In the genomic region with DNA sequence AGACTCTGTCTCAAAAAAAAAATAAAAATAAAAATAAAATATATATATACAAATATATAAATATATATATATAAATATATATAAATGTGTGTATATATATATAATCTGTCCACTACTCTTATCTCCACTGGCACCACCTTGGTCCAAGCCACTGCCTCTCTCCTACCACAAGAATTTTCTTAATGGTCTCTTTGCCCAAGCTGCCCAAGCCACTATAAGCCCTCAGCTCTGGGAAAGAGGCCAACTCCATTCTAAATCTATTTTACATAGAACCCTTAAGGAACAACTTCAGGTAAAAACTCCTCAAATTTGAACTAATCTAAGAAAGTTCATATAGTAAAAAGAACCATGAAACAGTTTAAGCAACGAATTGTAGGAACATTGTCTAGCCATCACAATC, we compare ENCODE assay signal across 38 cellular contexts. TPM values are rescaled to one million over a fixed set of nuclear protein-coding genes. Genes with fewer than 3 reads are reported as not detected.
"Had no signal": no experiment of that assay in that cellular context is flagged by ENCODE, and none has a peak within 500 bp of the region (broad histone marks: within the 10 kb centered on the region; RNA-seq: fewer than 3 reads in every experiment).

No MANE protein-coding gene starts in this region.

- H3K27me3 ChIP-seq: body of pancreas, breast epithelium, Peyer's patch had no signal

- DNase-seq: activated B cell treated with CpG ODN at 0.5 μM for 24 hours; activated CD4-positive, alpha-beta memory T cell treated with anti-CD3 and anti-CD28 coated beads for 36 hours; activated CD4-positive, alpha-beta T cell treated with anti-CD3 and anti-CD28 coated beads for 4 hours; activated CD4-positive, alpha-beta T cell treated with anti-CD3 and anti-CD28 coated beads, Interleukin-2, amount 50 U/mL, for 1 hour; activated CD4-positive, CD25-positive, alpha-beta regulatory T cell treated with anti-CD3 and anti-CD28 coated beads, Interleukin-2, amount 50 U/mL, for 72 hours; activated CD8-positive, alpha-beta memory T cell treated with anti-CD3 and anti-CD28 coated beads, Interleukin-2, amount 50 U/mL, for 4 hours; activated gamma-delta T cell treated with Interleukin-2 at 50 U/mL for 16 hours; activated naive CD4-positive, alpha-beta T cell treated with anti-CD3 and anti-CD28 coated beads for 36 hours; activated naive CD8-positive, alpha-beta T cell treated with anti-CD3 and anti-CD28 coated beads, Interleukin-2, amount 50 U/mL, for 24 hours; activated T-cell treated with anti-CD3 and anti-CD28 coated beads for 4 hours; activated T-cell treated with anti-CD3 and anti-CD28 coated beads, Interleukin-2, amount 50 U/mL, for 4 hours; amniotic stem cell; aorta; body of pancreas; Kasumi-1; KG1; NCI-H1092 treated with DMSO at 0.1 percent for 48 hours; NCI-H1417; NCI-H146; NCI-H187; NCI-H2029 treated with DMSO at 0.1 percent for 48 hours; NCI-H2107; NCI-H2171; NCI-H510A; NCI-H526; NCI-H774; PC-3; Peyer's patch; RPMI8226; SIG-M5; SW 1271; T-helper 1 cell; T-helper 2 cell; T-helper 9 cell had no signal

- ATAC-seq: activated naive CD4-positive, alpha-beta T cell treated with anti-CD3 and anti-CD28 coated beads, Interleukin-2, amount 50 U/mL, for 72 hours; activated naive CD8-positive, alpha-beta T cell treated with anti-CD3 and anti-CD28 coated beads, Interleukin-2, amount 50 U/mL, for 24 hours; activated T-cell treated with anti-CD3 and anti-CD28 coated beads, Interleukin-2, amount 50 U/mL, for 4 hours; body of pancreas; PC-3 had no signal

- H3K4me3 ChIP-seq: body of pancreas, breast epithelium, Peyer's patch had no signal

- H3K9me3 ChIP-seq: body of pancreas, breast epithelium, Peyer's patch had no signal

- H3K27ac ChIP-seq: body of pancreas, breast epithelium, Peyer's patch, VCaP had no signal

- H3K36me3 ChIP-seq: breast epithelium, Peyer's patch had no signal

- H3K4me1 ChIP-seq: body of pancreas, breast epithelium, Peyer's patch had no signal

RNA-seq across cellular contexts. Expression of gene GREB1L, which starts 45.6 kb away (rescaled TPM):
- total RNA-seq: activated B cell treated with CpG ODN at 0.5 μM for 24 hours; activated CD4-positive, alpha-beta memory T cell treated with anti-CD3 and anti-CD28 coated beads for 36 hours; activated naive CD4-positive, alpha-beta T cell treated with anti-CD3 and anti-CD28 coated beads for 36 hours; activated naive CD4-positive, alpha-beta T cell treated with anti-CD3 and anti-CD28 coated beads, Interleukin-2, amount 50 U/mL, for 72 hours; activated T-helper 1 cell treated with anti-CD3 and anti-CD28 coated beads, Interleukin-12 subunit alpha, Interleukin-12 subunit beta, Interleukin-2, Interleukin-4 antibody, amounts not matched to agents 30 ng/mL and 10 ng/mL and 1 ng/mL, durations not matched to agents 14 hours and 24 hours and 36 hours had no signal
